1 cellular context compared by ENCODE assay signal in the genomic region with DNA sequence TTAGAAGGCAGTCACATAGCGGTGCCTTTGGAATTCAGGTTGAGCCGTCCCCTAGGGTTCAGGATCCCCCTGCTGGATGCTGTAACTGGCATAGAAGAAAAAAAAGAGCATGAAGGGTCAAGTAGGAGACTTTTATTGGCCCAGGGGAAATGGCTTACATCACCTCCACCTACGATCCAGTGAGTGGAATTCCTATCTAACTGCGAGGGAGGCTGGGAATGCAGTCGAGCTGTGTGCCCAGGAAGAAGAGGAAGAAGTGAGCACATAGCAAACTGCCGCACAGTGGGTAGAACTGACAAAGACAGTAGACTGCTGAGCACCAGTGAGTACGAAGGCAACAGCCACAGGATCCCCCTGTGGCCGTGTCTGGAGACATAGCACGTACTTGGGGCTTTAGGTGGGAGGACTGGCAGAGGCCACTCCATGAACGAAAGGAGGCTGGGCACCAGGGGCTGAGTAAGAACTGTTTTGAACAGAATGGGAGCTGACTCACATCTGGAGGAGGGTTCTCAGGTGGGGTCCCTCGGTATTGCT.
TF ChIP-seq lines count a peak whose summit lies in the region.

No MANE protein-coding gene starts in this region.

TF ChIP-seq in HepG2, 621 proteins besides CTCF, POLR2A, EP300 and RAD21 (continued from another document):
- TF ChIP-seq, protein P1, sequence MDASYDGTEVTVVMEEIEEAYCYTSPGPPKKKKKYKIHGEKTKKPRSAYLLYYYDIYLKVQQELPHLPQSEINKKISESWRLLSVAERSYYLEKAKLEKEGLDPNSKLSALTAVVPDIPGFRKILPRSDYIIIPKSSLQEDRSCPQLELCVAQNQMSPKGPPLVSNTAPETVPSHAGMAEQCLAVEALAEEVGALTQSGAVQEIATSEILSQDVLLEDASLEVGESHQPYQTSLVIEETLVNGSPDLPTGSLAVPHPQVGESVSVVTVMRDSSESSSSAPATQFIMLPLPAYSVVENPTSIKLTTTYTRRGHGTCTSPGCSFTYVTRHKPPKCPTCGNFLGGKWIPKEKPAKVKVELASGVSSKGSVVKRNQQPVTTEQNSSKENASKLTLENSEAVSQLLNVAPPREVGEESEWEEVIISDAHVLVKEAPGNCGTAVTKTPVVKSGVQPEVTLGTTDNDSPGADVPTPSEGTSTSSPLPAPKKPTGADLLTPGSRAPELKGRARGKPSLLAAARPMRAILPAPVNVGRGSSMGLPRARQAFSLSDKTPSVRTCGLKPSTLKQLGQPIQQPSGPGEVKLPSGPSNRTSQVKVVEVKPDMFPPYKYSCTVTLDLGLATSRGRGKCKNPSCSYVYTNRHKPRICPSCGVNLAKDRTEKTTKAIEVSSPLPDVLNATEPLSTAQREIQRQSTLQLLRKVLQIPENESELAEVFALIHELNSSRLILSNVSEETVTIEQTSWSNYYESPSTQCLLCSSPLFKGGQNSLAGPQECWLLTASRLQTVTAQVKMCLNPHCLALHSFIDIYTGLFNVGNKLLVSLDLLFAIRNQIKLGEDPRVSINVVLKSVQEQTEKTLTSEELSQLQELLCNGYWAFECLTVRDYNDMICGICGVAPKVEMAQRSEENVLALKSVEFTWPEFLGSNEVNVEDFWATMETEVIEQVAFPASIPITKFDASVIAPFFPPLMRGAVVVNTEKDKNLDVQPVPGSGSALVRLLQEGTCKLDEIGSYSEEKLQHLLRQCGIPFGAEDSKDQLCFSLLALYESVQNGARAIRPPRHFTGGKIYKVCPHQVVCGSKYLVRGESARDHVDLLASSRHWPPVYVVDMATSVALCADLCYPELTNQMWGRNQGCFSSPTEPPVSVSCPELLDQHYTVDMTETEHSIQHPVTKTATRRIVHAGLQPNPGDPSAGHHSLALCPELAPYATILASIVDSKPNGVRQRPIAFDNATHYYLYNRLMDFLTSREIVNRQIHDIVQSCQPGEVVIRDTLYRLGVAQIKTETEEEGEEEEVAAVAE (CRISPR knock-in tag; IDR thresholded peaks at IDR 0.05; ENCODE audit: borderline replicate concordance): no peak
- TF ChIP-seq KLF16 (CRISPR knock-in tag; IDR thresholded peaks at IDR 0.05) (no peak), PHF5A (CRISPR knock-in tag; IDR thresholded peaks at IDR 0.05; ENCODE audit: low read depth, unreplicated experiment) (no peak), MTF1 (CRISPR knock-in tag; IDR thresholded peaks at IDR 0.05) (no peak), RORA (CRISPR knock-in tag; IDR thresholded peaks at IDR 0.05) (no peak), ZNF331 (CRISPR knock-in tag; IDR thresholded peaks at IDR 0.05) (no peak), RARG (CRISPR knock-in tag; IDR thresholded peaks at IDR 0.05; ENCODE audit: low read depth) (no peak), SMYD3 (CRISPR knock-in tag; IDR thresholded peaks at IDR 0.05) (no peak)
